1 cellular context compared by ENCODE assay signal in the genomic region with DNA sequence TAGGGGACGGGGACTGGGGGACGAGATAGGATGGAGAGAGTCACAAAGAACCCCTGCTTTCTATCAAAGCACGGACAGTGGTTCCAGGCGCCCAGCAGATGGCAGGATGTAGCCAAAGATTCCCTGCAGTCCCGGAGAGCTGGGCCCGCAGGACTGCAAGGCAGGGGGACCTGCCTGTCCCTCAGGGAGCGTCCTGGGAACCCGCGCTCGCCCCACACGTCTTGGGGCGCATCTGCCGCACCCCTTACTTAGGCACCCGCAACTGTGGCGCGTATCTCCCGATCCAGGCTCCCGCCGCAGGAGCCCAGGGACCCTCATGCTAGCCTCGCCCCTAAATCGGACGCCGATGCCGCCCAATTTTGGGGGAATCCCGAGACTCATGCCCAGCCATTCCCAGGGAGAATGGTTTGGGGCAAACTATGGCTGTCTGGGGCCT.
TF ChIP-seq lines count a peak whose summit lies in the region.

No MANE protein-coding gene starts in this region.

TF ChIP-seq in HEK293T, 16 proteins besides CTCF, POLR2A, EP300 and RAD21 (continued from another document):
- TF ChIP-seq FOXA1 (IDR thresholded peaks at IDR 0.05) (no peak), FOXM1 (IDR thresholded peaks at IDR 0.05; ENCODE audit: borderline replicate concordance) (no peak), ELF4 (IDR thresholded peaks at IDR 0.05) (no peak), L3MBTL2 (conservative IDR thresholded peaks at IDR 0.05) (no peak), FOXK2 (IDR thresholded peaks at IDR 0.05) (no peak), TARDBP (IDR thresholded peaks at IDR 0.05) (no peak)
